Comparison of ENCODE assay signal across 1 cellular context in the genomic region with DNA sequence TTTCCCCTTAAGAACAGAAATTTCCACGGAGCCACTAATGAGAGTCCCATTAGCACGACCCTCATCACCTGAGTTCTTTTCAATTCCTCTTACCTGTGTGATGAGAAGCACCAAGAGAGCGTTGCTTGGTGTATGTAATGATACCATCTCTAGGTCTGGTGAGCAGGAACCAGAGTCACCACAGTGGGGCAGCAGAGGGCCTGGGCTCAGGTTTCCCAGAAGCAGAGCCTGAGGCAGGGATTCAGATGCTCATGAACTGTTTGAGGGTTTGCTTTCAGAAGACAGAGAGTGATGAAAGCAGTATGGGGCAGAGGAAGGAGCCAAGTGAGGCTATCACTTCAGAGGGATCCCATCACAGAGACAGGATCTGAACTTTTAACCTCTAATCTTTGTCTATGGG.
TF ChIP-seq lines count a peak whose summit lies in the region.

No MANE protein-coding gene starts in this region.

TF ChIP-seq in K562, 482 proteins besides CTCF, POLR2A, EP300 and RAD21 (continues in another document):
- no peak for TF ChIP-seq ZNF3 (CRISPR knock-in tag; IDR thresholded peaks at IDR 0.05)
- TF ChIP-seq BRD9 (IDR thresholded peaks at IDR 0.05; ENCODE audit: low read depth, partially characterized antibody), result peak; percentile 66
- TF ChIP-seq, protein P1, sequence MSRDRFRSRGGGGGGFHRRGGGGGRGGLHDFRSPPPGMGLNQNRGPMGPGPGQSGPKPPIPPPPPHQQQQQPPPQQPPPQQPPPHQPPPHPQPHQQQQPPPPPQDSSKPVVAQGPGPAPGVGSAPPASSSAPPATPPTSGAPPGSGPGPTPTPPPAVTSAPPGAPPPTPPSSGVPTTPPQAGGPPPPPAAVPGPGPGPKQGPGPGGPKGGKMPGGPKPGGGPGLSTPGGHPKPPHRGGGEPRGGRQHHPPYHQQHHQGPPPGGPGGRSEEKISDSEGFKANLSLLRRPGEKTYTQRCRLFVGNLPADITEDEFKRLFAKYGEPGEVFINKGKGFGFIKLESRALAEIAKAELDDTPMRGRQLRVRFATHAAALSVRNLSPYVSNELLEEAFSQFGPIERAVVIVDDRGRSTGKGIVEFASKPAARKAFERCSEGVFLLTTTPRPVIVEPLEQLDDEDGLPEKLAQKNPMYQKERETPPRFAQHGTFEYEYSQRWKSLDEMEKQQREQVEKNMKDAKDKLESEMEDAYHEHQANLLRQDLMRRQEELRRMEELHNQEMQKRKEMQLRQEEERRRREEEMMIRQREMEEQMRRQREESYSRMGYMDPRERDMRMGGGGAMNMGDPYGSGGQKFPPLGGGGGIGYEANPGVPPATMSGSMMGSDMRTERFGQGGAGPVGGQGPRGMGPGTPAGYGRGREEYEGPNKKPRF (IDR thresholded peaks at IDR 0.05; ENCODE audit: low read depth, low read length), result no peak
- TF ChIP-seq, protein P2, sequence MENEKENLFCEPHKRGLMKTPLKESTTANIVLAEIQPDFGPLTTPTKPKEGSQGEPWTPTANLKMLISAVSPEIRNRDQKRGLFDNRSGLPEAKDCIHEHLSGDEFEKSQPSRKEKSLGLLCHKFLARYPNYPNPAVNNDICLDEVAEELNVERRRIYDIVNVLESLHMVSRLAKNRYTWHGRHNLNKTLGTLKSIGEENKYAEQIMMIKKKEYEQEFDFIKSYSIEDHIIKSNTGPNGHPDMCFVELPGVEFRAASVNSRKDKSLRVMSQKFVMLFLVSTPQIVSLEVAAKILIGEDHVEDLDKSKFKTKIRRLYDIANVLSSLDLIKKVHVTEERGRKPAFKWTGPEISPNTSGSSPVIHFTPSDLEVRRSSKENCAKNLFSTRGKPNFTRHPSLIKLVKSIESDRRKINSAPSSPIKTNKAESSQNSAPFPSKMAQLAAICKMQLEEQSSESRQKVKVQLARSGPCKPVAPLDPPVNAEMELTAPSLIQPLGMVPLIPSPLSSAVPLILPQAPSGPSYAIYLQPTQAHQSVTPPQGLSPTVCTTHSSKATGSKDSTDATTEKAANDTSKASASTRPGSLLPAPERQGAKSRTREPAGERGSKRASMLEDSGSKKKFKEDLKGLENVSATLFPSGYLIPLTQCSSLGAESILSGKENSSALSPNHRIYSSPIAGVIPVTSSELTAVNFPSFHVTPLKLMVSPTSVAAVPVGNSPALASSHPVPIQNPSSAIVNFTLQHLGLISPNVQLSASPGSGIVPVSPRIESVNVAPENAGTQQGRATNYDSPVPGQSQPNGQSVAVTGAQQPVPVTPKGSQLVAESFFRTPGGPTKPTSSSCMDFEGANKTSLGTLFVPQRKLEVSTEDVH (IDR thresholded peaks at IDR 0.05; ENCODE audit: low read depth, partially characterized antibody), result peak; percentile 50
- TF ChIP-seq, protein P3, sequence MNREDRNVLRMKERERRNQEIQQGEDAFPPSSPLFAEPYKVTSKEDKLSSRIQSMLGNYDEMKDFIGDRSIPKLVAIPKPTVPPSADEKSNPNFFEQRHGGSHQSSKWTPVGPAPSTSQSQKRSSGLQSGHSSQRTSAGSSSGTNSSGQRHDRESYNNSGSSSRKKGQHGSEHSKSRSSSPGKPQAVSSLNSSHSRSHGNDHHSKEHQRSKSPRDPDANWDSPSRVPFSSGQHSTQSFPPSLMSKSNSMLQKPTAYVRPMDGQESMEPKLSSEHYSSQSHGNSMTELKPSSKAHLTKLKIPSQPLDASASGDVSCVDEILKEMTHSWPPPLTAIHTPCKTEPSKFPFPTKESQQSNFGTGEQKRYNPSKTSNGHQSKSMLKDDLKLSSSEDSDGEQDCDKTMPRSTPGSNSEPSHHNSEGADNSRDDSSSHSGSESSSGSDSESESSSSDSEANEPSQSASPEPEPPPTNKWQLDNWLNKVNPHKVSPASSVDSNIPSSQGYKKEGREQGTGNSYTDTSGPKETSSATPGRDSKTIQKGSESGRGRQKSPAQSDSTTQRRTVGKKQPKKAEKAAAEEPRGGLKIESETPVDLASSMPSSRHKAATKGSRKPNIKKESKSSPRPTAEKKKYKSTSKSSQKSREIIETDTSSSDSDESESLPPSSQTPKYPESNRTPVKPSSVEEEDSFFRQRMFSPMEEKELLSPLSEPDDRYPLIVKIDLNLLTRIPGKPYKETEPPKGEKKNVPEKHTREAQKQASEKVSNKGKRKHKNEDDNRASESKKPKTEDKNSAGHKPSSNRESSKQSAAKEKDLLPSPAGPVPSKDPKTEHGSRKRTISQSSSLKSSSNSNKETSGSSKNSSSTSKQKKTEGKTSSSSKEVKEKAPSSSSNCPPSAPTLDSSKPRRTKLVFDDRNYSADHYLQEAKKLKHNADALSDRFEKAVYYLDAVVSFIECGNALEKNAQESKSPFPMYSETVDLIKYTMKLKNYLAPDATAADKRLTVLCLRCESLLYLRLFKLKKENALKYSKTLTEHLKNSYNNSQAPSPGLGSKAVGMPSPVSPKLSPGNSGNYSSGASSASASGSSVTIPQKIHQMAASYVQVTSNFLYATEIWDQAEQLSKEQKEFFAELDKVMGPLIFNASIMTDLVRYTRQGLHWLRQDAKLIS (CRISPR knock-in tag; IDR thresholded peaks at IDR 0.05), result no peak
- TF ChIP-seq HDAC2 (IDR thresholded peaks at IDR 0.05), result peak; percentile 58; the same call in 1 of the 2 replicates
- no peak for TF ChIP-seq STAT5B (CRISPR knock-in tag; IDR thresholded peaks at IDR 0.05)
- TF ChIP-seq, protein P4, sequence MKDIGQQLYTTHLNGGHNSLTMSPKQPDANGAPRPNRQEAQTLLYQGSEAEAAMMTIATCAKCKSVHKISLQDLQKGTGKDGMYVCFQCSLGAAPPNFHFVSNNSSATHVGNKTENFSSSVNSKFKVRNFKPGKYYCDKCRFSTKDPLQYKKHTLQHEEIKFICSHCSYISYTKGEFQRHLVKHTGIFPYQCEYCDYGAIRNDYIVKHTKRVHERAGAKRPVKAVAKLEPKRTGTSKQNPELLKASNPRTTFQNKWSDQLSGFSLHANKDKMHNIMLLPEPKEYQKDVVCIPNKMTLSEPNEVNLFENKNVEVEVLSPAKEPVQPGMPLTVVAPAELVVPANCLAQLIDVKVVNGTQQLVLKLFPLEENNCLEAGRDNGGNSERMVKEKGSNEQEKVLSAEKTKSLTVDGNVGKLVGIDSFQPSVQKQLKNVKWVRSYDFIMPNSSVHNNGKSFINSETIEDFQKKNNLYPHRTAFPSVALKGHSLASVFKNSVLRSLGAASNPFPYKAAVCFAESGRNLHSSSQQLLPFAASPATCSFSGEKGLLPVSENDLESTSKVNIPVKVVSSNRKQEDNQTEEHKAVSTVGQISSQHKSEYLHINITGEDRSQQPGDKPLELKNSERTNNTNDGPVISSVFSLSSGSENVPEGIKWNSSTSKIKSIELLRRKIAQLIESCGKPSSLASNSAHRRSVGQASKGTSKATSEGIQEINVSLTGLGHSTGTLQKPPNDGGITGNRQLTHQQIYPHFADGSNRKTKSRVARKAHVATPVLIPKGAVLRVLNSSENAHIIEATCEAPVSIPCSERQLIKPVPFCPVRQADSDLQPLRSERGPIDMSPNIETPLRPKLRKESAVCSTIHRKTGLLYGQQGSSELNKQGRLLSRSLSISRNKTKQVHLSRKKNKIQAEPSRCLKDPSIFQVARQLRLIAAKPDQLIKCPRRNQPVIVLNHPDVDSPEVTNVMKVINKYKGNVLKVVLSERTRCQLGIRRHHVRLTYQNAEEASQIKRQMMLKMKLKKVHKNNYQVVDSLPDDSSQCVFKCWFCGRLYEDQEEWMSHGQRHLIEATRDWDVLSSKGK (CRISPR knock-in tag; IDR thresholded peaks at IDR 0.05), result no peak
- TF ChIP-seq FOXP1 (CRISPR knock-in tag; IDR thresholded peaks at IDR 0.05), result 0 out of 2 replicates have a peak, but pooled peaks have one; percentile 40
- TF ChIP-seq, protein P5, sequence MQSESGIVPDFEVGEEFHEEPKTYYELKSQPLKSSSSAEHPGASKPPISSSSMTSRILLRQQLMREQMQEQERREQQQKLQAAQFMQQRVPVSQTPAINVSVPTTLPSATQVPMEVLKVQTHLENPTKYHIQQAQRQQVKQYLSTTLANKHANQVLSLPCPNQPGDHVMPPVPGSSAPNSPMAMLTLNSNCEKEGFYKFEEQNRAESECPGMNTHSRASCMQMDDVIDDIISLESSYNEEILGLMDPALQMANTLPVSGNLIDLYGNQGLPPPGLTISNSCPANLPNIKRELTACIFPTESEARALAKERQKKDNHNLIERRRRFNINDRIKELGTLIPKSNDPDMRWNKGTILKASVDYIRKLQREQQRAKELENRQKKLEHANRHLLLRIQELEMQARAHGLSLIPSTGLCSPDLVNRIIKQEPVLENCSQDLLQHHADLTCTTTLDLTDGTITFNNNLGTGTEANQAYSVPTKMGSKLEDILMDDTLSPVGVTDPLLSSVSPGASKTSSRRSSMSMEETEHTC (IDR thresholded peaks at IDR 0.05), result no peak
- TF ChIP-seq DPF2 (IDR thresholded peaks at IDR 0.05), result 0 out of 2 replicates have a peak, but pooled peaks have one; percentile 37
- peak; percentile 73; the same call in 1 of the 2 replicates for TF ChIP-seq ZNF766 (CRISPR knock-in tag; conservative IDR thresholded peaks at IDR 0.05)
- peak in 1 of 2 experiments; percentile 31; a peak in 1 of 4 replicates for TF ChIP-seq TBL1XR1 (IDR thresholded peaks at IDR 0.05; ENCODE audit: low read length in 2 of 2)
- peak; percentile 41; the same call in 1 of the 2 replicates for TF ChIP-seq ZNF384 (IDR thresholded peaks at IDR 0.05; ENCODE audit: low read depth, low read length)
- TF ChIP-seq, protein P6, sequence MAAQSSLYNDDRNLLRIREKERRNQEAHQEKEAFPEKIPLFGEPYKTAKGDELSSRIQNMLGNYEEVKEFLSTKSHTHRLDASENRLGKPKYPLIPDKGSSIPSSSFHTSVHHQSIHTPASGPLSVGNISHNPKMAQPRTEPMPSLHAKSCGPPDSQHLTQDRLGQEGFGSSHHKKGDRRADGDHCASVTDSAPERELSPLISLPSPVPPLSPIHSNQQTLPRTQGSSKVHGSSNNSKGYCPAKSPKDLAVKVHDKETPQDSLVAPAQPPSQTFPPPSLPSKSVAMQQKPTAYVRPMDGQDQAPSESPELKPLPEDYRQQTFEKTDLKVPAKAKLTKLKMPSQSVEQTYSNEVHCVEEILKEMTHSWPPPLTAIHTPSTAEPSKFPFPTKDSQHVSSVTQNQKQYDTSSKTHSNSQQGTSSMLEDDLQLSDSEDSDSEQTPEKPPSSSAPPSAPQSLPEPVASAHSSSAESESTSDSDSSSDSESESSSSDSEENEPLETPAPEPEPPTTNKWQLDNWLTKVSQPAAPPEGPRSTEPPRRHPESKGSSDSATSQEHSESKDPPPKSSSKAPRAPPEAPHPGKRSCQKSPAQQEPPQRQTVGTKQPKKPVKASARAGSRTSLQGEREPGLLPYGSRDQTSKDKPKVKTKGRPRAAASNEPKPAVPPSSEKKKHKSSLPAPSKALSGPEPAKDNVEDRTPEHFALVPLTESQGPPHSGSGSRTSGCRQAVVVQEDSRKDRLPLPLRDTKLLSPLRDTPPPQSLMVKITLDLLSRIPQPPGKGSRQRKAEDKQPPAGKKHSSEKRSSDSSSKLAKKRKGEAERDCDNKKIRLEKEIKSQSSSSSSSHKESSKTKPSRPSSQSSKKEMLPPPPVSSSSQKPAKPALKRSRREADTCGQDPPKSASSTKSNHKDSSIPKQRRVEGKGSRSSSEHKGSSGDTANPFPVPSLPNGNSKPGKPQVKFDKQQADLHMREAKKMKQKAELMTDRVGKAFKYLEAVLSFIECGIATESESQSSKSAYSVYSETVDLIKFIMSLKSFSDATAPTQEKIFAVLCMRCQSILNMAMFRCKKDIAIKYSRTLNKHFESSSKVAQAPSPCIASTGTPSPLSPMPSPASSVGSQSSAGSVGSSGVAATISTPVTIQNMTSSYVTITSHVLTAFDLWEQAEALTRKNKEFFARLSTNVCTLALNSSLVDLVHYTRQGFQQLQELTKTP (IDR thresholded peaks at IDR 0.05; ENCODE audit: low read depth in 1 of 2, partially characterized antibody in 2 of 2), result peak; percentile 38 to 40
- no peak for TF ChIP-seq ZNF551 (CRISPR knock-in tag; IDR thresholded peaks at IDR 0.05)
- 0 out of 2 replicates have a peak, but pooled peaks have one; percentile 23 for TF ChIP-seq KLF13 (tag; IDR thresholded peaks at IDR 0.05; ENCODE audit: borderline replicate concordance, low read depth)
- TF ChIP-seq SMC3 (conservative IDR thresholded peaks at IDR 0.05; ENCODE audit: insufficient read depth, low read depth, low read length), result peak; percentile 91
- TF ChIP-seq TEAD1 (CRISPR knock-in tag; IDR thresholded peaks at IDR 0.05), result peak in 1 of 2 experiments; percentile 61; a peak in 1 of 4 replicates
- no peak for TF ChIP-seq ZNF24 (IDR thresholded peaks at IDR 0.05)
- no peak for TF ChIP-seq NR4A1 (CRISPR knock-in tag; IDR thresholded peaks at IDR 0.05)
- TF ChIP-seq NR4A1 (tag; IDR thresholded peaks at IDR 0.05), result 0 out of 2 replicates have a peak, but pooled peaks have one; percentile 38
- TF ChIP-seq RFX1 (IDR thresholded peaks at IDR 0.05), result no peak
- TF ChIP-seq, protein P7, sequence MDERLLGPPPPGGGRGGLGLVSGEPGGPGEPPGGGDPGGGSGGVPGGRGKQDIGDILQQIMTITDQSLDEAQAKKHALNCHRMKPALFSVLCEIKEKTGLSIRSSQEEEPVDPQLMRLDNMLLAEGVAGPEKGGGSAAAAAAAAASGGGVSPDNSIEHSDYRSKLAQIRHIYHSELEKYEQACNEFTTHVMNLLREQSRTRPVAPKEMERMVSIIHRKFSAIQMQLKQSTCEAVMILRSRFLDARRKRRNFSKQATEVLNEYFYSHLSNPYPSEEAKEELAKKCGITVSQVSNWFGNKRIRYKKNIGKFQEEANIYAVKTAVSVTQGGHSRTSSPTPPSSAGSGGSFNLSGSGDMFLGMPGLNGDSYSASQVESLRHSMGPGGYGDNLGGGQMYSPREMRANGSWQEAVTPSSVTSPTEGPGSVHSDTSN (CRISPR knock-in tag; IDR thresholded peaks at IDR 0.05; ENCODE audit: low read depth), result no peak
- TF ChIP-seq, protein P7 (tag; conservative IDR thresholded peaks at IDR 0.05; ENCODE audit: low read depth), result peak; percentile 34; the same call in 1 of the 2 replicates
- 0 out of 4 replicates have a peak, but pooled peaks of 1 of the 2 experiments have one; percentile 29 for TF ChIP-seq HDAC1 (IDR thresholded peaks at IDR 0.05)
- 0 out of 2 replicates have a peak, but pooled peaks have one; percentile 6 for TF ChIP-seq MAFK (IDR thresholded peaks at IDR 0.05; ENCODE audit: low read length)
- TF ChIP-seq ATF1 (CRISPR knock-in tag; IDR thresholded peaks at IDR 0.05), result no peak
- TF ChIP-seq ATF1 (tag; IDR thresholded peaks at IDR 0.05), result peak; percentile 39; the same call in 1 of the 2 replicates
- peak; percentile 62; the same call in 1 of the 2 replicates for TF ChIP-seq SOX6 (IDR thresholded peaks at IDR 0.05)
- no peak for TF ChIP-seq ZNF23 (CRISPR knock-in tag; IDR thresholded peaks at IDR 0.05)
- no peak for TF ChIP-seq ZFP36 (IDR thresholded peaks at IDR 0.05; ENCODE audit: low read depth, low read length, partially characterized antibody)
- peak; percentile 52; the same call in 1 of the 2 replicates for TF ChIP-seq ZNF143 (CRISPR knock-in tag; IDR thresholded peaks at IDR 0.05)
